24 cellular contexts compared by ENCODE assay signal in genomic region chr3:174700736-174701135, GRCh38.
"Had no signal": no experiment of that assay in that cellular context is flagged by ENCODE, and none has a peak within 500 bp of the region (broad histone marks: within the 10 kb centered on the region; RNA-seq: fewer than 3 reads in every experiment).

No MANE protein-coding gene starts in this region.

- H3K4me3 Mint-ChIP-seq: activated CD4-positive, alpha-beta memory T cell treated with anti-CD3 and anti-CD28 coated beads for 36 hours; activated CD4-positive, alpha-beta T cell treated with anti-CD3 and anti-CD28 coated beads, Interleukin-2, amount 10 ng/mL, durations not matched to agents 7 days and 5 days; activated naive CD4-positive, alpha-beta T cell treated with anti-CD3 and anti-CD28 coated beads for 36 hours; activated naive CD8-positive, alpha-beta T cell treated with anti-CD3 and anti-CD28 coated beads for 36 hours; activated T-cell treated with anti-CD3 and anti-CD28 coated beads, Interleukin-2, amount 50 U/mL, for 4 hours; T-cell had no signal

- H3K36me3 Mint-ChIP-seq: activated CD4-positive, alpha-beta memory T cell treated with anti-CD3 and anti-CD28 coated beads for 36 hours; activated naive CD8-positive, alpha-beta T cell treated with anti-CD3 and anti-CD28 coated beads for 36 hours; T-cell had no signal

- H3K27ac Mint-ChIP-seq: activated CD4-positive, alpha-beta memory T cell treated with anti-CD3 and anti-CD28 coated beads for 36 hours; activated CD4-positive, alpha-beta T cell treated with anti-CD3 and anti-CD28 coated beads, Interleukin-2, amount 10 ng/mL, durations not matched to agents 7 days and 5 days; activated naive CD4-positive, alpha-beta T cell treated with anti-CD3 and anti-CD28 coated beads for 36 hours; activated naive CD8-positive, alpha-beta T cell treated with anti-CD3 and anti-CD28 coated beads for 36 hours; T-cell had no signal

- H3K4me3 ChIP-seq: K562, PC-9 had no signal

- ATAC-seq: activated T-cell treated with anti-CD3 and anti-CD28 coated beads, Interleukin-2, amount 50 U/mL, for 4 hours; K562; T-cell had no signal

- H3K4me1 Mint-ChIP-seq: activated CD4-positive, alpha-beta T cell treated with anti-CD3 and anti-CD28 coated beads, Interleukin-2, amount 10 ng/mL, durations not matched to agents 7 days and 5 days; activated naive CD8-positive, alpha-beta T cell treated with anti-CD3 and anti-CD28 coated beads for 36 hours; T-cell had no signal

- H3K27me3 Mint-ChIP-seq: activated CD4-positive, alpha-beta memory T cell treated with anti-CD3 and anti-CD28 coated beads for 36 hours; activated CD4-positive, alpha-beta T cell treated with anti-CD3 and anti-CD28 coated beads, Interleukin-2, amount 10 ng/mL, durations not matched to agents 7 days and 5 days; activated naive CD8-positive, alpha-beta T cell treated with anti-CD3 and anti-CD28 coated beads for 36 hours; T-cell had no signal

- H3K27ac ChIP-seq: PC-9 had no signal

- H2AFZ ChIP-seq: PC-9 had no signal

- H3K4me2 ChIP-seq: PC-9 had no signal

- DNase-seq: activated CD4-positive, alpha-beta memory T cell treated with anti-CD3 and anti-CD28 coated beads for 36 hours; activated CD4-positive, alpha-beta T cell treated with anti-CD3 and anti-CD28 coated beads, Interleukin-2, amount 10 ng/mL, durations not matched to agents 7 days and 5 days; activated CD4-positive, CD25-positive, alpha-beta regulatory T cell; activated CD8-positive, alpha-beta memory T cell treated with anti-CD3 and anti-CD28 coated beads for 24 hours; activated gamma-delta T cell; activated naive CD4-positive, alpha-beta T cell treated with anti-CD3 and anti-CD28 coated beads for 36 hours; activated naive CD8-positive, alpha-beta T cell treated with anti-CD3 and anti-CD28 coated beads for 36 hours; activated T-cell treated with anti-CD3 and anti-CD28 coated beads, Interleukin-2, amount 50 U/mL, for 4 hours; anterior cingulate cortex; cerebellar nuclear complex; Karpas-422; NCI-H1105 treated with DMSO at 0.1 percent for 48 hours; NCI-H1436 treated with DMSO at 0.1 percent for 48 hours; NCI-H187; NCI-H2081; NCI-H2171; NCI-H226; NCI-H510A treated with DMSO at 0.1 percent for 48 hours; PC-9; SHP77 treated with DMSO at 0.1 percent for 48 hours; T-cell; T-helper 2 cell; T1000 had no signal

- H3K9me3 Mint-ChIP-seq: activated CD4-positive, alpha-beta T cell treated with anti-CD3 and anti-CD28 coated beads, Interleukin-2, amount 10 ng/mL, durations not matched to agents 7 days and 5 days had no signal
